ENCODE assay signal across 1 cellular context in genomic region chrX:44265559-44265958, GRCh38.
TF ChIP-seq lines count a peak whose summit lies in the region.

No MANE protein-coding gene starts in this region.

TF ChIP-seq in GM12878, 131 proteins besides CTCF, POLR2A, EP300 and RAD21 (continued from another document):
- TF ChIP-seq, protein P1, sequence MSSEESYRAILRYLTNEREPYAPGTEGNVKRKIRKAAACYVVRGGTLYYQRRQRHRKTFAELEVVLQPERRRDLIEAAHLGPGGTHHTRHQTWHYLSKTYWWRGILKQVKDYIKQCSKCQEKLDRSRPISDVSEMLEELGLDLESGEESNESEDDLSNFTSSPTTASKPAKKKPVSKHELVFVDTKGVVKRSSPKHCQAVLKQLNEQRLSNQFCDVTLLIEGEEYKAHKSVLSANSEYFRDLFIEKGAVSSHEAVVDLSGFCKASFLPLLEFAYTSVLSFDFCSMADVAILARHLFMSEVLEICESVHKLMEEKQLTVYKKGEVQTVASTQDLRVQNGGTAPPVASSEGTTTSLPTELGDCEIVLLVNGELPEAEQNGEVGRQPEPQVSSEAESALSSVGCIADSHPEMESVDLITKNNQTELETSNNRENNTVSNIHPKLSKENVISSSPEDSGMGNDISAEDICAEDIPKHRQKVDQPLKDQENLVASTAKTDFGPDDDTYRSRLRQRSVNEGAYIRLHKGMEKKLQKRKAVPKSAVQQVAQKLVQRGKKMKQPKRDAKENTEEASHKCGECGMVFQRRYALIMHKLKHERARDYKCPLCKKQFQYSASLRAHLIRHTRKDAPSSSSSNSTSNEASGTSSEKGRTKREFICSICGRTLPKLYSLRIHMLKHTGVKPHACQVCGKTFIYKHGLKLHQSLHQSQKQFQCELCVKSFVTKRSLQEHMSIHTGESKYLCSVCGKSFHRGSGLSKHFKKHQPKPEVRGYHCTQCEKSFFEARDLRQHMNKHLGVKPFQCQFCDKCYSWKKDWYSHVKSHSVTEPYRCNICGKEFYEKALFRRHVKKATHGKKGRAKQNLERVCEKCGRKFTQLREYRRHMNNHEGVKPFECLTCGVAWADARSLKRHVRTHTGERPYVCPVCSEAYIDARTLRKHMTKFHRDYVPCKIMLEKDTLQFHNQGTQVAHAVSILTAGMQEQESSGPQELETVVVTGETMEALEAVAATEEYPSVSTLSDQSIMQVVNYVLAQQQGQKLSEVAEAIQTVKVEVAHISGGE (CRISPR knock-in tag; IDR thresholded peaks at IDR 0.05): no peak
- no peak for TF ChIP-seq SMARCA5 (IDR thresholded peaks at IDR 0.05)
- TF ChIP-seq MEF2A (IDR thresholded peaks at IDR 0.05; ENCODE audit: insufficient read depth, low read depth, low read length): no peak
- TF ChIP-seq, protein P2, sequence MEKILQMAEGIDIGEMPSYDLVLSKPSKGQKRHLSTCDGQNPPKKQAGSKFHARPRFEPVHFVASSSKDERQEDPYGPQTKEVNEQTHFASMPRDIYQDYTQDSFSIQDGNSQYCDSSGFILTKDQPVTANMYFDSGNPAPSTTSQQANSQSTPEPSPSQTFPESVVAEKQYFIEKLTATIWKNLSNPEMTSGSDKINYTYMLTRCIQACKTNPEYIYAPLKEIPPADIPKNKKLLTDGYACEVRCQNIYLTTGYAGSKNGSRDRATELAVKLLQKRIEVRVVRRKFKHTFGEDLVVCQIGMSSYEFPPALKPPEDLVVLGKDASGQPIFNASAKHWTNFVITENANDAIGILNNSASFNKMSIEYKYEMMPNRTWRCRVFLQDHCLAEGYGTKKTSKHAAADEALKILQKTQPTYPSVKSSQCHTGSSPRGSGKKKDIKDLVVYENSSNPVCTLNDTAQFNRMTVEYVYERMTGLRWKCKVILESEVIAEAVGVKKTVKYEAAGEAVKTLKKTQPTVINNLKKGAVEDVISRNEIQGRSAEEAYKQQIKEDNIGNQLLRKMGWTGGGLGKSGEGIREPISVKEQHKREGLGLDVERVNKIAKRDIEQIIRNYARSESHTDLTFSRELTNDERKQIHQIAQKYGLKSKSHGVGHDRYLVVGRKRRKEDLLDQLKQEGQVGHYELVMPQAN (conservative IDR thresholded peaks at IDR 0.05): no peak
- no peak for TF ChIP-seq HDGF (IDR thresholded peaks at IDR 0.05)
